In genomic region chr17:17781591-17782424, GRCh38 we compare ENCODE assay signal across 8 cellular contexts. TPM values are rescaled to one million over a fixed set of nuclear protein-coding genes. Genes with fewer than 3 reads are reported as not detected.
DNase-seq lines count a peak whose midpoint lies in the region; ATAC-seq and TF ChIP-seq lines count a peak whose summit lies in the region.

No MANE protein-coding gene starts in this region.

- peak; percentile 42 for ATAC-seq in central memory CD8-positive, alpha-beta T cell (replicated peaks; ENCODE audit: extremely low read depth, poor library complexity, severe bottlenecking)
- no peak for ATAC-seq in HG03139 (IDR thresholded peaks at IDR 0.05; ENCODE audit: unreplicated experiment)

- H4K20me1 ChIP-seq in SU-DHL-6 (ENCODE audit: low read depth, low read length): no peaks in the 10 kb centered on the region

- DNase-seq in AG20443 (ENCODE audit: low spot score): peak; percentile 73
- peak; percentile 65 for DNase-seq in HT-29 (ENCODE audit: low spot score)
- DNase-seq in central memory CD8-positive, alpha-beta T cell (ENCODE audit: low spot score in 2 of 2): no peak
- peak in 2 of 3 donors; percentile 22 to 30 for DNase-seq in immature natural killer cell
- no peak for DNase-seq in 8988T

- H3F3A ChIP-seq in SU-DHL-6 (ENCODE audit: insufficient read depth): peaks cover 18% of the 10 kb centered on the region

- H3K27ac Mint-ChIP-seq in central memory CD8-positive, alpha-beta T cell (ENCODE audit: low read depth): no peak overlapping the region
- peak overlapping the region in 1 of 6 donors; percentile 59 for H3K27ac Mint-ChIP-seq in immature natural killer cell

- H3K9ac ChIP-seq in SU-DHL-6 (ENCODE audit: low read length): peak overlapping the region; percentile 53; the same call in 1 of the 2 replicates

- peak overlapping the region; percentile 75 for H3K4me2 ChIP-seq in SU-DHL-6 (ENCODE audit: low read depth, low read length, poor library complexity, severe bottlenecking)

- H2AFZ ChIP-seq in SU-DHL-6 (ENCODE audit: low read depth, low read length, severe bottlenecking): no peak overlapping the region

- H3K79me2 ChIP-seq in SU-DHL-6 (ENCODE audit: insufficient read depth, low read length): no peaks in the 10 kb centered on the region

- no peak for TF ChIP-seq CTCF in SU-DHL-6 (IDR thresholded peaks at IDR 0.05; ENCODE audit: insufficient read depth, low read length, poor library complexity, severe bottlenecking)

- H3K4me3 ChIP-seq in SU-DHL-6 (ENCODE audit: insufficient read depth, low read length, poor library complexity, severe bottlenecking) (no peak overlapping the region), skin epidermis (peak overlapping the region; percentile 36 to 57 (median 39))

- no peaks in the 10 kb centered on the region for H3K9me3 Mint-ChIP-seq in central memory CD8-positive, alpha-beta T cell
- H3K9me3 Mint-ChIP-seq in immature natural killer cell: no peaks in the 10 kb centered on the region

- no peaks in the 10 kb centered on the region for H3K9me2 ChIP-seq in SU-DHL-6 (replicated peaks; ENCODE audit: insufficient read depth, low read length)

- H3K27me3 ChIP-seq in SU-DHL-6 (ENCODE audit: low read length): no peaks in the 10 kb centered on the region

- H3K27me3 Mint-ChIP-seq in central memory CD8-positive, alpha-beta T cell: peaks cover 10% of the 10 kb centered on the region
- peaks cover 2 to 7% (median 4%) of the 10 kb centered on the region in 3 donors for H3K27me3 Mint-ChIP-seq in immature natural killer cell (ENCODE audit: low read depth in 3 of 3)

- H3K4me1 Mint-ChIP-seq in central memory CD8-positive, alpha-beta T cell: peaks cover 30% of the 10 kb centered on the region
- peaks cover 27 to 29% of the 10 kb centered on the region in 2 donors for H3K4me1 Mint-ChIP-seq in immature natural killer cell

- no peaks in the 10 kb centered on the region for H3K9me3 ChIP-seq in SU-DHL-6 (ENCODE audit: insufficient read depth, low read length)

- H3K27ac ChIP-seq in SU-DHL-6 (ENCODE audit: low read depth, low read length) (no peak overlapping the region), skin epidermis (peak overlapping the region in 13 of 21 experiments; percentile 9 to 76 (median 49))

- H3K36me3 ChIP-seq in SU-DHL-6 (ENCODE audit: low read length): no peaks in the 10 kb centered on the region

- peak overlapping the region; percentile 82 for H3K4me3 Mint-ChIP-seq in central memory CD8-positive, alpha-beta T cell
- H3K4me3 Mint-ChIP-seq in immature natural killer cell: peak overlapping the region; percentile 58 to 74 (median 66)

- H3K36me3 Mint-ChIP-seq in central memory CD8-positive, alpha-beta T cell (ENCODE audit: insufficient read depth): peaks cover 2% of the 10 kb centered on the region
- H3K36me3 Mint-ChIP-seq in immature natural killer cell: peaks cover 0 to 3% (median 0%) of the 10 kb centered on the region in 3 donors

RNA-seq across cellular contexts. Expression of gene SREBF1, which starts 55.0 kb away (rescaled TPM):
- total RNA-seq in HT-29 (2014; rRNA removed; shearing (Covaris generic)): 296 and 304 TPM in 2 replicates
- polyA plus RNA-seq in immature natural killer cell: 10 to 100 TPM in 1 of 3 donors, 1 to 10 TPM in 2; 2.9 to 13.4 (median 4.4) TPM

Comparison
In these comparisons a context has a peak if more than half of its experiments do, and no peak if none do; other contexts are left out.
1. DNase-seq: peak in AG20443 (single experiment), HT-29 (single experiment) and immature natural killer cell (2 of 3); none in central memory CD8-positive, alpha-beta T cell (0 of 2) and 8988T (single experiment).